In genomic region chr4:52729586-52729985, GRCh38 we compare ENCODE assay signal across 1 cellular context.
TF ChIP-seq lines count a peak whose summit lies in the region.

No MANE protein-coding gene starts in this region.

TF ChIP-seq in GM23338, 12 proteins besides CTCF, POLR2A, EP300 and RAD21 (continued from another document):
- TF ChIP-seq REST (IDR thresholded peaks at IDR 0.05; ENCODE audit: unreplicated experiment) (no peak), EZH2 (IDR thresholded peaks at IDR 0.05; ENCODE audit: low read depth, unreplicated experiment) (no peak), ZNF462 (CRISPR knock-in tag; IDR thresholded peaks at IDR 0.05) (peak; percentile 43; the same call in 1 of the 2 replicates), ETS1 (IDR thresholded peaks at IDR 0.05) (no peak)
